In the genomic region with DNA sequence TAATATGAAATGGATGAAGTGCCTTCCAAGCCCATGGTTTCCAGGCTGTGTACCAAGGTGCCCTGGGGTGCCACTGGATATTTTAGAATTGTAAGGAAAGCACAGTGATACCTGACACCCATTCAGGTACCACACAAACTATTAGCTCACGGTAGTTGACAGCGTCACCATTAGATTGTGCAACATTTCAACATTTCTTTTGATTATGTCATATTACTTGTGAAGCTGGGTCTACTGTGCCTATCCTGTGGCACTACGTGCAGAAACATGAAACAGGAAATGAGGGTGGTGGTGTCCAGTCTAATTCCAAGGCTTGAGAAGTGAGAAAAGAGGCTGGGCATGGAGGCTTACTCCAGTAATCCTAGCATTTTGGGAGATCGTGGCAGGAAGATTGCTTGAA, we compare ENCODE assay signal across 1 cellular context.
TF ChIP-seq lines count a peak whose summit lies in the region.

No MANE protein-coding gene starts in this region.

TF ChIP-seq in HEK293, 187 proteins besides CTCF, POLR2A, EP300 and RAD21 (continued from another document):
- TF ChIP-seq ZBTB21 (tag by site-specific recombination; IDR thresholded peaks at IDR 0.05): peak; percentile 78; the same call in 1 of the 2 replicates
- TF ChIP-seq ZFP69B (tag by site-specific recombination; IDR thresholded peaks at IDR 0.05): 0 out of 2 replicates have a peak, but pooled peaks have one; percentile 49
- TF ChIP-seq ZFP3 (tag by site-specific recombination; IDR thresholded peaks at IDR 0.05; ENCODE audit: low read depth): no peak
- TF ChIP-seq PRDM1 (tag by site-specific recombination; IDR thresholded peaks at IDR 0.05): no peak
- TF ChIP-seq, protein P1, sequence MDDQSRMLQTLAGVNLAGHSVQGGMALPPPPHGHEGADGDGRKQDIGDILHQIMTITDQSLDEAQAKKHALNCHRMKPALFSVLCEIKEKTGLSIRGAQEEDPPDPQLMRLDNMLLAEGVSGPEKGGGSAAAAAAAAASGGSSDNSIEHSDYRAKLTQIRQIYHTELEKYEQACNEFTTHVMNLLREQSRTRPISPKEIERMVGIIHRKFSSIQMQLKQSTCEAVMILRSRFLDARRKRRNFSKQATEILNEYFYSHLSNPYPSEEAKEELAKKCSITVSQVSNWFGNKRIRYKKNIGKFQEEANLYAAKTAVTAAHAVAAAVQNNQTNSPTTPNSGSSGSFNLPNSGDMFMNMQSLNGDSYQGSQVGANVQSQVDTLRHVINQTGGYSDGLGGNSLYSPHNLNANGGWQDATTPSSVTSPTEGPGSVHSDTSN (CRISPR knock-in tag; IDR thresholded peaks at IDR 0.05): no peak
- peak; percentile 27; the same call in 1 of the 2 replicates for TF ChIP-seq ZNF518A (tag by site-specific recombination; conservative IDR thresholded peaks at IDR 0.05; ENCODE audit: low read depth)
- TF ChIP-seq OSR2 (tag by site-specific recombination; IDR thresholded peaks at IDR 0.05): peak; percentile 56; the same call in 1 of the 2 replicates
- no peak for TF ChIP-seq ZNF292 (tag by site-specific recombination; IDR thresholded peaks at IDR 0.05; ENCODE audit: borderline replicate concordance, low read depth)
- no peak for TF ChIP-seq ZNF37A (tag by site-specific recombination; IDR thresholded peaks at IDR 0.05)
TF ChIP-seq in HEK293: peak in this region for 9.
